ENCODE assay signal across 25 cellular contexts in the genomic region with DNA sequence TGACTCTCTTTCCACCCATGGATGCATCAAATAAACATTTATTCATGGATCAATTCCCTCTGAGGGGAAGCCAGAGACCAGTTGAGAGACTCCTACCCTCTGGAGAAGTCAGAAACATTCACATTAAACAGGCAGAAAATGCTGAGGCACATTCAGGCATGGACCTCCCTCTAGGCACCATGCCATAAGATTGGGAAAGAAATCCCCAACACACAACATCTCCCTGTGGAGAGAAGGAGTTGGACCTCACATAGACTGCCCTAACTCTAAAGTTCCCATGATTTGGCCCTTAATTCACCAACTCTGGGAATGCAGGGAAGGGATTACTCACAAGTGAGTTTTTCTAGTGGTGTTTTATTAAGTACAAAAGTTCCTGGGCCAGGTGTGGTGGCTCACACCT.
"Had no signal": no experiment of that assay in that cellular context is flagged by ENCODE, and none has a peak within 500 bp of the region (broad histone marks: within the 10 kb centered on the region; RNA-seq: fewer than 3 reads in every experiment).

No MANE protein-coding gene starts in this region.

- H3K36me3 ChIP-seq: neural progenitor cell, ovary, prostate gland, right atrium auricular region, tibial nerve had no signal

- H3K4me1 ChIP-seq: neural progenitor cell, prostate gland, right atrium auricular region had no signal

- H3K27me3 ChIP-seq: neural progenitor cell, ovary, right atrium auricular region, tibial nerve had no signal

- ATAC-seq: activated CD4-positive, alpha-beta T cell treated with anti-CD3 and anti-CD28 coated beads for 36 hours; esophagus mucosa; left lobe of liver; naive thymus-derived CD8-positive, alpha-beta T cell had no signal

- H3K27ac ChIP-seq: neural progenitor cell, ovary, prostate gland, right atrium auricular region, tibial nerve had no signal

- H3K9ac ChIP-seq: neural progenitor cell had no signal

- DNase-seq: activated B cell treated with CpG ODN at 0.5 μM for 24 hours; activated CD4-positive, alpha-beta T cell treated with anti-CD3 and anti-CD28 coated beads for 36 hours; activated CD4-positive, alpha-beta T cell treated with anti-CD3 and anti-CD28 coated beads, Interleukin-2, amount 50 U/mL, for 4 hours; activated CD8-positive, alpha-beta memory T cell treated with anti-CD3 and anti-CD28 coated beads for 24 hours; activated CD8-positive, alpha-beta memory T cell treated with anti-CD3 and anti-CD28 coated beads, Interleukin-2, amount 50 U/mL, for 4 hours; activated naive CD4-positive, alpha-beta T cell treated with Interleukin-2 at 50 U/mL for 16 hours; activated naive CD8-positive, alpha-beta T cell treated with anti-CD3 and anti-CD28 coated beads, Interleukin-2, amount 10 ng/mL, durations not matched to agents 7 days and 5 days; activated T-cell treated with anti-CD3 and anti-CD28 coated beads, Interleukin-2, amount 50 U/mL, for 24 hours; caudate nucleus; dermis blood vessel endothelial cell; effector CD8-positive, alpha-beta T cell; foreskin fibroblast; kidney; naive thymus-derived CD8-positive, alpha-beta T cell; ovary; stimulated activated CD4-positive, alpha-beta T cell treated with anti-CD3 and anti-CD28 coated beads, Interleukin-12 subunit alpha, Interleukin-12 subunit beta, amount 100 ng/mL, for 4 hours; substantia nigra; T-helper 9 cell had no signal

- H3K9me3 ChIP-seq: ovary, prostate gland, right atrium auricular region, tibial nerve had no signal

- H3K4me3 ChIP-seq: lung, neural progenitor cell, ovary, prostate gland, right atrium auricular region, tibial nerve had no signal
